1 cellular context compared by ENCODE assay signal in genomic region chr7:75639071-75639892, GRCh38.
TF ChIP-seq lines count a peak whose summit lies in the region.

No MANE protein-coding gene starts in this region.

TF ChIP-seq in GM12878, 131 proteins besides CTCF, POLR2A, EP300 and RAD21 (continued from another document):
- TF ChIP-seq MLLT1 (IDR thresholded peaks at IDR 0.05) (peak; percentile 54; the same call in 1 of the 2 replicates), RELA (IDR thresholded peaks at IDR 0.05; ENCODE audit: borderline replicate concordance, partially characterized antibody) (peak; percentile 50), SIN3A (IDR thresholded peaks at IDR 0.05; ENCODE audit: low read depth, low read length) (0 out of 2 replicates have a peak, but pooled peaks have one; percentile 17), RELB (IDR thresholded peaks at IDR 0.05; ENCODE audit: low read depth) (peak; percentile 75), BHLHE40 (IDR thresholded peaks at IDR 0.05; ENCODE audit: borderline replicate concordance in 1 of 2, low read depth in 2 of 2, low read length in 1 of 2) (peak; percentile 37 to 68; a peak in 3 of 4 replicates), IRF5 (IDR thresholded peaks at IDR 0.05; ENCODE audit: borderline replicate concordance) (0 out of 2 replicates have a peak, but pooled peaks have one; percentile 39), IKZF2 (IDR thresholded peaks at IDR 0.05) (peak; percentile 83 to 87), CEBPB (IDR thresholded peaks at IDR 0.05; ENCODE audit: borderline replicate concordance in 1 of 2, low read depth in 2 of 2, low read length in 2 of 2) (no peak), HDGF (IDR thresholded peaks at IDR 0.05) (0 out of 2 replicates have a peak, but pooled peaks have one; percentile 20)
